ENCODE assay signal across 33 cellular contexts in the genomic region with DNA sequence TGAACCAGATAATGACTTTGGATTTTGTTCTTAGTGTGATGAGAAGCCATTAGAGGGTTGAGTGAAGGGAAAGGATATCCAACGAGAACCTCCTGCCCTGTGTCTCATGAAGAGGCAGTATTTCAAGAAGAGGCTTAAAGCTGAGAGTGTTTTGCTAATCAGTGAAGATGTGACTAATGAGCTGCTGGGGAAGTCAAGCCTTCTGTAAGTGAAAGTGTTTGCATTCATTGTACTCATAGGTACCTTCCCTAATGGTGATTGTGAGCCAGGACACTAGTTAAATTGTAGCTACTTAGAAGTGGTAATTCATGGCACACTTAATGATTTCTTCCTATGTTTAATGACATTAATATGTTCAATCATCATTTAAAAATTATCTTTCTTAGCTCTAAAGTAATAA. TPM values are rescaled to one million over a fixed set of nuclear protein-coding genes. Genes with fewer than 3 reads are reported as not detected.
DNase-seq lines count a peak whose midpoint lies in the region; ATAC-seq lines count a peak whose summit lies in the region.
"Had no signal": no experiment of that assay in that cellular context is flagged by ENCODE, and none has a peak within 500 bp of the region (broad histone marks: within the 10 kb centered on the region; RNA-seq: fewer than 3 reads in every experiment).

No MANE protein-coding gene starts in this region.

- no peak overlapping the region for H3K4me3 Mint-ChIP-seq in activated CD8-positive, alpha-beta T cell treated with anti-CD3 and anti-CD28 coated beads, Interleukin-2, amount 10 ng/mL, durations not matched to agents 7 days and 5 days
- H3K4me3 Mint-ChIP-seq: activated naive CD8-positive, alpha-beta T cell treated with anti-CD3 and anti-CD28 coated beads, Interleukin-2, amount 50 U/mL, for 24 hours; effector memory CD8-positive, alpha-beta T cell; H9; IgD-negative memory B cell; neural progenitor cell; WTC11 had no signal

- no peak overlapping the region for H3K9ac ChIP-seq in mucosa of rectum (ENCODE audit: low read depth in 1 of 2, low read length in 2 of 2)
- H3K9ac ChIP-seq: BLaER1, neural progenitor cell had no signal

- no peaks in the 10 kb centered on the region for H3K9me3 ChIP-seq in mucosa of rectum (ENCODE audit: control insufficient read depth in 2 of 2, low read length in 2 of 2)
- H3K9me3 ChIP-seq: Caco-2, upper lobe of right lung had no signal

- H3K4me1 Mint-ChIP-seq in activated CD8-positive, alpha-beta T cell treated with anti-CD3 and anti-CD28 coated beads, Interleukin-2, amount 10 ng/mL, durations not matched to agents 7 days and 5 days (ENCODE audit: low read depth) = no peaks in the 10 kb centered on the region
- H3K4me1 Mint-ChIP-seq: activated naive CD8-positive, alpha-beta T cell treated with anti-CD3 and anti-CD28 coated beads, Interleukin-2, amount 50 U/mL, for 24 hours had no signal

- ATAC-seq in GM18520 (IDR thresholded peaks at IDR 0.05; ENCODE audit: unreplicated experiment) = peak; percentile 90
- peak; percentile 63 for ATAC-seq in GM21390 (IDR thresholded peaks at IDR 0.05; ENCODE audit: unreplicated experiment)
- ATAC-seq in HG02885 (IDR thresholded peaks at IDR 0.05; ENCODE audit: poor library complexity, unreplicated experiment) = peak; percentile 60
- ATAC-seq in left lobe of liver = no peak
- no peak for ATAC-seq in activated CD8-positive, alpha-beta T cell treated with anti-CD3 and anti-CD28 coated beads, Interleukin-2, amount 10 ng/mL, durations not matched to agents 7 days and 5 days
- ATAC-seq: activated naive CD8-positive, alpha-beta T cell treated with anti-CD3 and anti-CD28 coated beads, Interleukin-2, amount 50 U/mL, for 24 hours; effector memory CD8-positive, alpha-beta T cell; esophagus mucosa; left ventricle myocardium superior; sciatic nerve; SK-N-SH treated with all-trans-retinoic acid at 6 μM for 48 hours; upper lobe of right lung; WTC11 had no signal

- no peak overlapping the region for H3K27ac Mint-ChIP-seq in activated CD8-positive, alpha-beta T cell treated with anti-CD3 and anti-CD28 coated beads, Interleukin-2, amount 10 ng/mL, durations not matched to agents 7 days and 5 days
- H3K27ac Mint-ChIP-seq: activated naive CD8-positive, alpha-beta T cell treated with anti-CD3 and anti-CD28 coated beads, Interleukin-2, amount 50 U/mL, for 24 hours; effector memory CD8-positive, alpha-beta T cell; H9; IgD-negative memory B cell; neural progenitor cell; WTC11 had no signal

- DNase-seq in NCI-H146 (lab: John Stamatoyannopoulos, UW) (no peak), left lobe of liver (ENCODE audit: low spot score) (no peak), NK-92 (lab: John Stamatoyannopoulos, UW; ENCODE audit: unreplicated experiment) (no peak)
- no peak for DNase-seq in activated CD8-positive, alpha-beta T cell treated with anti-CD3 and anti-CD28 coated beads, Interleukin-2, amount 10 ng/mL, durations not matched to agents 7 days and 5 days
- DNase-seq: ACHN; activated CD4-positive, alpha-beta T cell treated with anti-CD3 and anti-CD28 coated beads, Interleukin-2, amount 50 U/mL, for 4 hours; activated effector memory CD4-positive, alpha-beta T cell treated with Interleukin-2 at 50 U/mL for 16 hours; activated naive CD8-positive, alpha-beta T cell treated with anti-CD3 and anti-CD28 coated beads, Interleukin-2, amount 50 U/mL, for 24 hours; brain microvascular endothelial cell; Caco-2; effector memory CD8-positive, alpha-beta T cell; H9; hippocampal formation; left ventricle myocardium superior; NCI-H1417 treated with DMSO at 0.1 percent for 48 hours; NCI-H2107; NCI-H524 treated with DMSO at 0.1 percent for 48 hours; posterior cingulate gyrus; stimulated activated CD8-positive, alpha-beta memory T cell treated with anti-CD3 and anti-CD28 coated beads, Interleukin-4, amount 100 ng/mL, for 48 hours; upper lobe of right lung had no signal

- no peaks in the 10 kb centered on the region for H3K36me3 Mint-ChIP-seq in activated CD8-positive, alpha-beta T cell treated with anti-CD3 and anti-CD28 coated beads, Interleukin-2, amount 10 ng/mL, durations not matched to agents 7 days and 5 days (ENCODE audit: low read depth)
- H3K36me3 Mint-ChIP-seq: WTC11 had no signal

- POLR2A ChIA-PET in activated CD8-positive, alpha-beta T cell treated with anti-CD3 and anti-CD28 coated beads, Interleukin-2, amount 10 ng/mL, durations not matched to agents 7 days and 5 days (lab: Charles Lee) = no interaction called here

- peak overlapping the region; percentile 39 to 72 for H3K27ac ChIP-seq in mucosa of rectum (ENCODE audit: low read depth in 2 of 2, low read length in 2 of 2)
- H3K27ac ChIP-seq: BLaER1, brain microvascular endothelial cell, neural progenitor cell, RWPE1, upper lobe of right lung had no signal

- CTCF ChIA-PET in activated CD8-positive, alpha-beta T cell treated with anti-CD3 and anti-CD28 coated beads, Interleukin-2, amount 10 ng/mL, durations not matched to agents 7 days and 5 days (lab: Charles Lee) = no interaction called here

- peaks cover 0 to 4% of the 10 kb centered on the region in 2 donors for H3K36me3 ChIP-seq in mucosa of rectum (ENCODE audit: control insufficient read depth in 2 of 2, insufficient read depth in 2 of 2, low read length in 2 of 2)
- H3K36me3 ChIP-seq: BLaER1, brain microvascular endothelial cell, neural progenitor cell, upper lobe of right lung had no signal

- H3K27me3 Mint-ChIP-seq in activated CD8-positive, alpha-beta T cell treated with anti-CD3 and anti-CD28 coated beads, Interleukin-2, amount 10 ng/mL, durations not matched to agents 7 days and 5 days (ENCODE audit: low read depth) = peaks cover 19% of the 10 kb centered on the region
- H3K27me3 Mint-ChIP-seq: IgD-negative memory B cell had no signal

- H3K4me3 ChIP-seq in mucosa of rectum (ENCODE audit: low read length in 2 of 2) = no peak overlapping the region
- H3K4me3 ChIP-seq: BLaER1, neural progenitor cell, upper lobe of right lung had no signal

- H3K27me3 ChIP-seq in mucosa of rectum (ENCODE audit: control insufficient read depth in 2 of 2, insufficient read depth in 2 of 2, low read length in 2 of 2) = no peaks in the 10 kb centered on the region
- H3K27me3 ChIP-seq: BLaER1, brain microvascular endothelial cell, neural progenitor cell, upper lobe of right lung had no signal

- H3K4me1 ChIP-seq in mucosa of rectum (ENCODE audit: control insufficient read depth in 2 of 2, insufficient read depth in 2 of 2, low read length in 2 of 2) = peaks cover 14 to 39% of the 10 kb centered on the region in 2 donors
- H3K4me1 ChIP-seq: Caco-2, neural progenitor cell, upper lobe of right lung had no signal

- no peaks in the 10 kb centered on the region for H3K9me3 Mint-ChIP-seq in activated CD8-positive, alpha-beta T cell treated with anti-CD3 and anti-CD28 coated beads, Interleukin-2, amount 10 ng/mL, durations not matched to agents 7 days and 5 days (ENCODE audit: insufficient read depth)
- H3K9me3 Mint-ChIP-seq: activated naive CD8-positive, alpha-beta T cell treated with anti-CD3 and anti-CD28 coated beads, Interleukin-2, amount 50 U/mL, for 24 hours; effector memory CD8-positive, alpha-beta T cell; IgD-negative memory B cell had no signal

RNA-seq across cellular contexts. Expression of gene PIP5K1B, which starts 23.7 kb away (rescaled TPM):
- 0.30 TPM for total RNA-seq in left lobe of liver
- under 1 TPM; 0.13 to 0.16 TPM for total RNA-seq in activated CD8-positive, alpha-beta T cell treated with anti-CD3 and anti-CD28 coated beads, Interleukin-2, amount 10 ng/mL, durations not matched to agents 7 days and 5 days
- total RNA-seq: M059J had no signal

Comparison
In these comparisons a context has a peak if more than half of its experiments do, and no peak if none do; other contexts are left out.
1. ATAC-seq: peak in GM18520 (single experiment), GM21390 (single experiment) and HG02885 (single experiment); none in left lobe of liver (single experiment) and activated CD8-positive, alpha-beta T cell treated with anti-CD3 and anti-CD28 coated beads, Interleukin-2, amount 10 ng/mL, durations not matched to agents 7 days and 5 days (single experiment).